Comparison of ENCODE assay signal across 1 cellular context in the genomic region with DNA sequence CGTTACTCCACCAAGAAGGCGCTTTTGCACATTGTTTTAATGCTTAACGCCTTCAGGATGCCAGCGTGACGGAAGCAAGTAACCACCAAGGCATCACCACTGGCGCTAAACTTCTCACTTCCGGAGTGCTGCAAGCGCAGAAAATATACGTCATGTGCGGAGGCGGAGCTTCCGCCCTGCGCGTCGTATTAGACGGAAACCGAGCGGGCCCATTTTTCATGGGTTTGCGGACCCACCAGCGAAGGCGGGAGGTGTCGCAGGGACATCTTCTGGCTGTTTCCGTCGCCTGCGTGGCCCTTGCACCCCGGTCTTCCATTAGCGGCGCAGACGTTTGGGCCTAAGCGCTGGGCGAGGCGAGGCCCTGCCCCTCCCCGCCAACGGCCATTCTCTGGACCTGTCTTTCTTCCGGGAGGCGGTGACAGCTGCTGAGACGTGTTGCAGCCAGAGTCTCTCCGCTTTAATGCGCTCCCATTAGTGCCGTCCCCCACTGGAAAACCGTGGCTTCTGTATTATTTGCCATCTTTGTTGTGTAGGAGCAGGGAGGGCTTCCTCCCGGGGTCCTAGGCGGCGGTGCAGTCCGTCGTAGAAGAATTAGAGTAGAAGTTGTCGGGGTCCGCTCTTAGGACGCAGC.
TF ChIP-seq lines count a peak whose summit lies in the region.

A gene (plus strand): TSS at position 403 of the 631 bp plus-strand sequence. CDS start 235 bp downstream, outside the sequence.

TF ChIP-seq in GM12878, 131 proteins besides CTCF, POLR2A, EP300 and RAD21 (continued from another document):
- TF ChIP-seq, protein P1, sequence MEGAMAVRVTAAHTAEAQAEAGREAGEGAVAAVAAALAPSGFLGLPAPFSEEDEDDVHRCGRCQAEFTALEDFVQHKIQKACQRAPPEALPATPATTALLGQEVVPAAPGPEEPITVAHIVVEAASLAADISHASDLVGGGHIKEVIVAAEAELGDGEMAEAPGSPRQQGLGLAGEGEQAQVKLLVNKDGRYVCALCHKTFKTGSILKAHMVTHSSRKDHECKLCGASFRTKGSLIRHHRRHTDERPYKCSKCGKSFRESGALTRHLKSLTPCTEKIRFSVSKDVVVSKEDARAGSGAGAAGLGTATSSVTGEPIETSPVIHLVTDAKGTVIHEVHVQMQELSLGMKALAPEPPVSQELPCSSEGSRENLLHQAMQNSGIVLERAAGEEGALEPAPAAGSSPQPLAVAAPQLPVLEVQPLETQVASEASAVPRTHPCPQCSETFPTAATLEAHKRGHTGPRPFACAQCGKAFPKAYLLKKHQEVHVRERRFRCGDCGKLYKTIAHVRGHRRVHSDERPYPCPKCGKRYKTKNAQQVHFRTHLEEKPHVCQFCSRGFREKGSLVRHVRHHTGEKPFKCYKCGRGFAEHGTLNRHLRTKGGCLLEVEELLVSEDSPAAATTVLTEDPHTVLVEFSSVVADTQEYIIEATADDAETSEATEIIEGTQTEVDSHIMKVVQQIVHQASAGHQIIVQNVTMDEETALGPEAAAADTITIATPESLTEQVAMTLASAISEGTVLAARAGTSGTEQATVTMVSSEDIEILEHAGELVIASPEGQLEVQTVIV (IDR thresholded peaks at IDR 0.05; ENCODE audit: borderline replicate concordance, partially characterized antibody), result peak; percentile 88
- TF ChIP-seq NFYA (IDR thresholded peaks at IDR 0.05; ENCODE audit: borderline replicate concordance, low read depth, low read length) (no peak), SMC3 (IDR thresholded peaks at IDR 0.05; ENCODE audit: borderline replicate concordance, low read length) (no peak), RB1 (IDR thresholded peaks at IDR 0.05; ENCODE audit: borderline replicate concordance) (peak; percentile 85; the same call in 1 of the 2 replicates), NR2F1 (conservative IDR thresholded peaks at IDR 0.05) (peak; percentile 67), ATF7 (IDR thresholded peaks at IDR 0.05; ENCODE audit: low read depth) (peak; percentile 90), RUNX3 (IDR thresholded peaks at IDR 0.05; ENCODE audit: low read length) (peak; percentile 84), POLR2AphosphoS5 (IDR thresholded peaks at IDR 0.05; ENCODE audit: low read length) (peak; percentile 93), RELA (IDR thresholded peaks at IDR 0.05; ENCODE audit: borderline replicate concordance, partially characterized antibody) (peak; percentile 85), CBFB (IDR thresholded peaks at IDR 0.05; ENCODE audit: low read depth) (peak; percentile 87), FOS (IDR thresholded peaks at IDR 0.05; ENCODE audit: borderline replicate concordance, extremely low read depth, insufficient read length) (no peak), RAD51 (IDR thresholded peaks at IDR 0.05) (peak; percentile 8; the same call in 1 of the 2 replicates), IKZF2 (IDR thresholded peaks at IDR 0.05) (peak in 1 of 2 experiments; percentile 30; a peak in 1 of 4 replicates)
- TF ChIP-seq, protein P2, sequence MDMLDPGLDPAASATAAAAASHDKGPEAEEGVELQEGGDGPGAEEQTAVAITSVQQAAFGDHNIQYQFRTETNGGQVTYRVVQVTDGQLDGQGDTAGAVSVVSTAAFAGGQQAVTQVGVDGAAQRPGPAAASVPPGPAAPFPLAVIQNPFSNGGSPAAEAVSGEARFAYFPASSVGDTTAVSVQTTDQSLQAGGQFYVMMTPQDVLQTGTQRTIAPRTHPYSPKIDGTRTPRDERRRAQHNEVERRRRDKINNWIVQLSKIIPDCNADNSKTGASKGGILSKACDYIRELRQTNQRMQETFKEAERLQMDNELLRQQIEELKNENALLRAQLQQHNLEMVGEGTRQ (IDR thresholded peaks at IDR 0.05; ENCODE audit: borderline replicate concordance, low read depth, low read length), result no peak
- TF ChIP-seq, protein P3, sequence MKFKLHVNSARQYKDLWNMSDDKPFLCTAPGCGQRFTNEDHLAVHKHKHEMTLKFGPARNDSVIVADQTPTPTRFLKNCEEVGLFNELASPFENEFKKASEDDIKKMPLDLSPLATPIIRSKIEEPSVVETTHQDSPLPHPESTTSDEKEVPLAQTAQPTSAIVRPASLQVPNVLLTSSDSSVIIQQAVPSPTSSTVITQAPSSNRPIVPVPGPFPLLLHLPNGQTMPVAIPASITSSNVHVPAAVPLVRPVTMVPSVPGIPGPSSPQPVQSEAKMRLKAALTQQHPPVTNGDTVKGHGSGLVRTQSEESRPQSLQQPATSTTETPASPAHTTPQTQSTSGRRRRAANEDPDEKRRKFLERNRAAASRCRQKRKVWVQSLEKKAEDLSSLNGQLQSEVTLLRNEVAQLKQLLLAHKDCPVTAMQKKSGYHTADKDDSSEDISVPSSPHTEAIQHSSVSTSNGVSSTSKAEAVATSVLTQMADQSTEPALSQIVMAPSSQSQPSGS (IDR thresholded peaks at IDR 0.05; ENCODE audit: low read length), result peak; percentile 64; the same call in 1 of the 2 replicates
- TF ChIP-seq, protein P4, sequence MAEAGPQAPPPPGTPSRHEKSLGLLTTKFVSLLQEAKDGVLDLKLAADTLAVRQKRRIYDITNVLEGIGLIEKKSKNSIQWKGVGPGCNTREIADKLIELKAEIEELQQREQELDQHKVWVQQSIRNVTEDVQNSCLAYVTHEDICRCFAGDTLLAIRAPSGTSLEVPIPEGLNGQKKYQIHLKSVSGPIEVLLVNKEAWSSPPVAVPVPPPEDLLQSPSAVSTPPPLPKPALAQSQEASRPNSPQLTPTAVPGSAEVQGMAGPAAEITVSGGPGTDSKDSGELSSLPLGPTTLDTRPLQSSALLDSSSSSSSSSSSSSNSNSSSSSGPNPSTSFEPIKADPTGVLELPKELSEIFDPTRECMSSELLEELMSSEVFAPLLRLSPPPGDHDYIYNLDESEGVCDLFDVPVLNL (IDR thresholded peaks at IDR 0.05; ENCODE audit: low read depth, low read length), result no peak
- TF ChIP-seq, protein P5, sequence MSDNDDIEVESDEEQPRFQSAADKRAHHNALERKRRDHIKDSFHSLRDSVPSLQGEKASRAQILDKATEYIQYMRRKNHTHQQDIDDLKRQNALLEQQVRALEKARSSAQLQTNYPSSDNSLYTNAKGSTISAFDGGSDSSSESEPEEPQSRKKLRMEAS (IDR thresholded peaks at IDR 0.05; ENCODE audit: low read depth, low read length), result 0 out of 2 replicates have a peak, but pooled peaks have one; percentile 22
